18 cellular contexts compared by ENCODE assay signal in the genomic region with DNA sequence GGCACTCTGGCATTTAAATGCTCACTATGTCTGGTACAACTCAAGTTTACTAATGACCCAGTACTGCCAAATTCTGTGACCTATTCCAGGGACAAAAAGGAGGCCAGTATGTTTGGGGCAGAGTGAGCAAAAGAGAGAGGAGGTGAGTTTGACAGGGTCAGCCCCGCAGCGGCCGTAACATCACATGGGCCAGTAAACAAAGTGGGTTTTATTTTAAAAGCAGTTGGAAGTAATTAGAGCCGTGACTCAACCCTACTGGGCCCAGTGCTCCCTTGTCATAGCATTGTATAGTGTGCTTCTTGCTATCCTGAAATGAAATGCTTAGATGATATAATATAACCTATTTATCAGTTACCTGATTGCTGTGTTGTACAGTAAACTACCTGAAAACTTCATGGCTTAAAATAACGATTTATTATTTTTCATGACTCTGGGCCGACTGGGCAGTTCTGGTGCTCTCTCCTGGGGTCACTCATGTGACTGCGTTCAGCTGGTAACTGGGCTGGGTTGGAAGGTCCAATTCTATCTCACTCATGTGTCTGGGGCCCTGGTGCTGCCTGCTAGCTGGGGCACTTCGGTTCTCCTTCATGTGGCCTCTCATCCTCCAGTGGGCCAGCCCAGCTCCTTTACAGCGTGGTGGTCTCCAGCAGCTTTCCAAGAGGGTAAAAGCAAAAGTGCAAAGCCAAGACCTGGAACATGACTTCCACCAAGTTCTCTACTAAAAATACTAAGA. TPM values are rescaled to one million over a fixed set of nuclear protein-coding genes. Genes with fewer than 3 reads are reported as not detected.
DNase-seq lines count a peak whose midpoint lies in the region; ATAC-seq and TF ChIP-seq lines count a peak whose summit lies in the region.
"Had no signal": no experiment of that assay in that cellular context is flagged by ENCODE, and none has a peak within 500 bp of the region (broad histone marks: within the 10 kb centered on the region; RNA-seq: fewer than 3 reads in every experiment).

No MANE protein-coding gene starts in this region.

- no peak overlapping the region for H3K14ac ChIP-seq in neuronal stem cell (ENCODE audit: low read length)

- intact Hi-C loops in dorsolateral prefrontal cortex (cut with DNase I): loop anchor here in 1 of 2 donors (5.0 kb wide), 1 partner anchor 78 kb away; no protein-coding TSS in a partner anchor

- no peak overlapping the region for H4K8ac ChIP-seq in neuronal stem cell (ENCODE audit: low read depth, low read length)

- peaks cover 34% of the 10 kb centered on the region for H3K4me1 ChIP-seq in SJSA1 (replicated peaks)
- H3K4me1 ChIP-seq in neuronal stem cell (ENCODE audit: control insufficient read depth in 2 of 2, insufficient read depth in 1 of 2, low read depth in 1 of 2, low read length in 2 of 2): peaks cover 16 to 28% of the 10 kb centered on the region in 2 donors
- H3K4me1 ChIP-seq: BLaER1 treated with 17β-estradiol and CSF1 and Interleukin-3, amounts not matched to agents 10 nM and 100 nM had no signal

- TF ChIP-seq CTCF in dorsolateral prefrontal cortex (IDR thresholded peaks at IDR 0.05 in 54 of 56, conservative IDR thresholded peaks at IDR 0.05 in 2 of 56; ENCODE audit: low read depth in 1 of 56, partially characterized antibody in 56 of 56): no peak

- no peak overlapping the region for H3K9ac ChIP-seq in neuronal stem cell (ENCODE audit: low read depth, low read length, poor library complexity)
- H3K9ac ChIP-seq: BLaER1 treated with 17β-estradiol and CSF1 and Interleukin-3, amounts not matched to agents 10 nM and 100 nM had no signal

- H3K27me3 ChIP-seq in SJSA1 (replicated peaks): no peaks in the 10 kb centered on the region
- H3K27me3 ChIP-seq in dorsolateral prefrontal cortex: no peaks in the 10 kb centered on the region
- H3K27me3 ChIP-seq in neuronal stem cell (ENCODE audit: control insufficient read depth in 3 of 3, insufficient read depth in 3 of 3, low read depth in 1 of 3, low read length in 3 of 3): no peaks in the 10 kb centered on the region
- H3K27me3 ChIP-seq: BLaER1 treated with 17β-estradiol and CSF1 and Interleukin-3, amounts not matched to agents 10 nM and 100 nM had no signal

- H3K9me3 ChIP-seq in SJSA1 (replicated peaks): no peaks in the 10 kb centered on the region
- H3K9me3 ChIP-seq in neuronal stem cell (replicated peaks in 1 of 2; ENCODE audit: control insufficient read depth in 2 of 2, insufficient read depth in 1 of 2, low read depth in 1 of 2, low read length in 2 of 2): no peaks in the 10 kb centered on the region
- H3K9me3 ChIP-seq: BLaER1 treated with 17β-estradiol and CSF1 and Interleukin-3, amounts not matched to agents 10 nM and 100 nM had no signal

- no peak overlapping the region for H3K4me2 ChIP-seq in neuronal stem cell (ENCODE audit: insufficient read depth, low read length, poor library complexity, severe bottlenecking)
- H3K4me2 ChIP-seq: BLaER1 treated with 17β-estradiol and CSF1 and Interleukin-3, amounts not matched to agents 10 nM and 100 nM; GM23338 had no signal

- no CpG with 5 or more reads among the region's 9 CpGs for WGBS in neuronal stem cell (ENCODE audit: extremely low coverage in 2 of 2, insufficient read length in 2 of 2, insufficient replicate concordance in 1 of 2), 2 donors

- H3K27ac ChIP-seq in SJSA1 (peak overlapping the region; percentile 48), dorsolateral prefrontal cortex (peak overlapping the region in 46 of 59 donors; percentile 7 to 74 (median 43)), neuronal stem cell (replicated peaks; ENCODE audit: low read length) (no peak overlapping the region)
- H3K27ac ChIP-seq: BLaER1 treated with 17β-estradiol and CSF1 and Interleukin-3, amounts not matched to agents 10 nM and 100 nM had no signal

- DNase-seq in COLO829 (ENCODE audit: low spot score) (peak; percentile 89), SJSA1 (ENCODE audit: low read depth in 1 of 2, low spot score in 2 of 2) (peak; percentile 51 to 58), dorsolateral prefrontal cortex (peak in 1 of 10 donors; percentile 36), neuronal stem cell (ENCODE audit: low spot score) (no peak), DMS 273 (lab: John Stamatoyannopoulos, UW; ENCODE audit: unreplicated experiment) (no peak), COR-L47 (lab: John Stamatoyannopoulos, UW) (no peak)
- DNase-seq: activated CD4-positive, alpha-beta T cell treated with anti-CD3 and anti-CD28 coated beads for 48 hours; activated naive CD4-positive, alpha-beta T cell; DMS79 treated with DMSO at 0.1 percent for 48 hours; glutamatergic neuron; mammary epithelial cell; NCI-H1092; stimulated activated CD4-positive, alpha-beta T cell treated with anti-CD3 and anti-CD28 coated beads, Interleukin-1b, Interleukin-23, amount 100 ng/mL, for 48 hours; T-helper 2 cell had no signal

- H3K4me3 ChIP-seq in SJSA1 (no peak overlapping the region), dorsolateral prefrontal cortex (no peak overlapping the region), neuronal stem cell (ENCODE audit: low read length in 2 of 2) (no peak overlapping the region)
- H3K4me3 ChIP-seq: BLaER1 treated with 17β-estradiol and CSF1 and Interleukin-3, amounts not matched to agents 10 nM and 100 nM; GM23338 had no signal

- H3K36me3 ChIP-seq in SJSA1 (no peaks in the 10 kb centered on the region), neuronal stem cell (replicated peaks in 1 of 2; ENCODE audit: control insufficient read depth in 2 of 2, insufficient read depth in 2 of 2, low read length in 2 of 2) (peaks cover 0 to 3% of the 10 kb centered on the region in 2 donors)
- H3K36me3 ChIP-seq: BLaER1 treated with 17β-estradiol and CSF1 and Interleukin-3, amounts not matched to agents 10 nM and 100 nM had no signal

- no peak overlapping the region for H2BK5ac ChIP-seq in neuronal stem cell (ENCODE audit: low read length)

- no peak overlapping the region for H2BK15ac ChIP-seq in neuronal stem cell (ENCODE audit: low read length)

- no peak overlapping the region for H3K23ac ChIP-seq in neuronal stem cell (ENCODE audit: low read depth, low read length, poor library complexity)

- no peak for ATAC-seq in HG03095 (IDR thresholded peaks at IDR 0.05; ENCODE audit: unreplicated experiment)
- ATAC-seq in HG02798 (IDR thresholded peaks at IDR 0.05; ENCODE audit: poor library complexity, unreplicated experiment): no peak
- ATAC-seq: GM23338 had no signal

- H2BK120ac ChIP-seq in neuronal stem cell (ENCODE audit: low read depth, low read length): no peak overlapping the region

- no peak overlapping the region for H2AK5ac ChIP-seq in neuronal stem cell (ENCODE audit: low read depth, low read length)

- H4K91ac ChIP-seq in neuronal stem cell (ENCODE audit: low read depth, low read length, poor library complexity): no peak overlapping the region

- no peak overlapping the region for H3K4ac ChIP-seq in neuronal stem cell (ENCODE audit: low read length)

- peak overlapping the region; percentile 68 for H3K18ac ChIP-seq in neuronal stem cell (ENCODE audit: low read length)

- no peak overlapping the region for H2BK12ac ChIP-seq in neuronal stem cell (ENCODE audit: low read length)

- H3K79me1 ChIP-seq in neuronal stem cell (ENCODE audit: low read depth, low read length): no peaks in the 10 kb centered on the region

- H2AFZ ChIP-seq in neuronal stem cell (ENCODE audit: low read length): no peak overlapping the region
- H2AFZ ChIP-seq: GM23338 had no signal

RNA-seq across cellular contexts. Expression of gene IQCK, which starts 27.4 kb away (rescaled TPM):
- total RNA-seq in SJSA1 (2014; rRNA removed; shearing (Covaris generic)): 1.8 and 10.5 TPM in 2 replicates
- 10 to 100 TPM; 13.2 to 40.2 (median 23.3) TPM for total RNA-seq in dorsolateral prefrontal cortex
- 18.9 TPM for polyA plus RNA-seq in neuronal stem cell (2013, experiment 1 of 2)
- polyA plus RNA-seq in neuronal stem cell (2013, experiment 2 of 2): 19.1 TPM

RNA-seq across cellular contexts. Expression of gene KNOP1, which starts 27.4 kb away (rescaled TPM):
- 23.1 and 46.2 TPM in 2 replicates for total RNA-seq in SJSA1 (2014; rRNA removed; shearing (Covaris generic))
- 10 to 100 TPM; 13.0 to 94.8 (median 30.2) TPM for total RNA-seq in dorsolateral prefrontal cortex
- 124 TPM for polyA plus RNA-seq in neuronal stem cell (2013, experiment 1 of 2)
- polyA plus RNA-seq in neuronal stem cell (2013, experiment 2 of 2): 117 TPM

Comparison
In these comparisons a context has a peak if more than half of its experiments do, and no peak if none do; other contexts are left out.
1. DNase-seq: peak in COLO829 (single experiment) and SJSA1 (2 of 2); none in neuronal stem cell (single experiment), DMS 273 (single experiment) and COR-L47 (single experiment).